In the genomic region with DNA sequence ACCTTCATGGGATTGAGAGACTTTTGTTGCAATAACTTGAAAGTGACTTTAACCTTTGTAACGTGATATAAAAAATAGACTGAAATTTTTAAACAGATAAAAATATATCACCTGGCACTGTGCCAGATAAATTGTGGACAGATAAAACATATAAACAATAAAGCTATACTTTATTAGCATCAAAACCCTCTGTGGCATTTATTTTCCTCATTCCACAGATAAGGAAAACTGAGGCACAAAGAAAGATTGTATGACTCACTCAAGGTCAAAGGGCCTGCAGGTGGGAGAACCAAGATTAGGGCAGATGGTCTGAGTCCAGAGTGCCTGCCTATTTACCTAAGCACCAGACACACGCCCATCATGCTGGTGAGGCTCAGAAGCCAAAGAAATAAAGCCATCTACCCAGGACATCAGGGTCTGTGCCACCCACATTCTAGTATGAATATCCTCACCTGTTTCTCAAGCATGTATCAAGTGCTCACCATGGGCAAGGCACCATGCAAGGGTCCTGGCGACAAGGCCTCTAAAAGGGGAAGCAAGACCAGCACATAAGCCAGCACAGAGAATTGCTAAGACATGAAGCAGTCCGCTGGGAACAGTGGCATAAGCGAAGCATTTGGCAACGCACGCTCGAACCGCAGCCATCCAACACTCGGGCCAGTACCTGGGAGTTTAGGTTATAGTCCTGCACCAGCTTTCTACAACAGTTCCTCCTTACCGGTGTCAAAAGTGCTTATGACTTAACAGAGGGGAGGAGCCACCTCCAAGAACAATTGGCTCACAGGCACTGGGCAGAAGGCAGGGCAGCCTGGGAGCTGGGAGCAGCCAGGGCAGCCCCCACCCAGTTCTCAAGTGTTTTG, we compare ENCODE assay signal across 8 cellular contexts. TPM values are rescaled to one million over a fixed set of nuclear protein-coding genes. Genes with fewer than 3 reads are reported as not detected.
A peak's percentile ranks its signal among the peaks of the same experiment; 100 is the strongest.
DNase-seq lines count a peak whose midpoint lies in the region; ATAC-seq lines count a peak whose summit lies in the region.

No MANE protein-coding gene starts in this region.

- H3K4me1 Mint-ChIP-seq in activated T-cell treated with anti-CD3 and anti-CD28 coated beads, Interleukin-2, amount 50 U/mL, for 4 hours (ENCODE audit: low read depth) = peaks cover 94% of the 10 kb centered on the region

- H3K27me3 Mint-ChIP-seq in activated T-cell treated with anti-CD3 and anti-CD28 coated beads, Interleukin-2, amount 50 U/mL, for 4 hours (ENCODE audit: low read depth) = no peaks in the 10 kb centered on the region

- H3K4me3 Mint-ChIP-seq in activated T-cell treated with anti-CD3 and anti-CD28 coated beads, Interleukin-2, amount 50 U/mL, for 4 hours = peak overlapping the region; percentile 83

- peak; percentile 10 to 27 for ATAC-seq in activated T-cell treated with anti-CD3 and anti-CD28 coated beads, Interleukin-2, amount 50 U/mL, for 4 hours
- peak; percentile 59 for ATAC-seq in Right ventricle myocardium superior (ENCODE audit: poor library complexity)
- ATAC-seq in GM21825 (IDR thresholded peaks at IDR 0.05; ENCODE audit: unreplicated experiment) = no peak

- H3K36me3 Mint-ChIP-seq in activated T-cell treated with anti-CD3 and anti-CD28 coated beads, Interleukin-2, amount 50 U/mL, for 4 hours (ENCODE audit: insufficient read depth) = peaks cover 30% of the 10 kb centered on the region

- H3K9me3 Mint-ChIP-seq in activated T-cell treated with anti-CD3 and anti-CD28 coated beads, Interleukin-2, amount 50 U/mL, for 4 hours = no peaks in the 10 kb centered on the region

- intact Hi-C loops in Right ventricle myocardium superior (cut with DNase I) = no loop called here

- DNase-seq in DMS53 treated with DMSO at 0.1 percent for 48 hours (lab: John Stamatoyannopoulos, UW; ENCODE audit: unreplicated experiment) = peak; percentile 26
- DNase-seq in NCI-H146 treated with DMSO at 0.1 percent for 48 hours (lab: John Stamatoyannopoulos, UW; ENCODE audit: unreplicated experiment) = peak; percentile 24
- no peak for DNase-seq in activated T-cell treated with anti-CD3 and anti-CD28 coated beads, Interleukin-2, amount 50 U/mL, for 4 hours
- DNase-seq in Right ventricle myocardium superior = peak; percentile 64
- DNase-seq in retina = peak; percentile 50
- DNase-seq in NCI-H1105 treated with DMSO at 0.1 percent for 48 hours (lab: John Stamatoyannopoulos, UW) = no peak
- no peak for DNase-seq in activated CD4-positive, alpha-beta T cell treated with anti-CD3 and anti-CD28 coated beads, Interleukin-2, amount 50 U/mL, for 48 hours

RNA-seq across cellular contexts. Expression of gene MYH9, which starts 17.6 kb away (rescaled TPM):
- 100 to 1,000 TPM; 673 to 753 (median 716) TPM for total RNA-seq in activated T-cell treated with anti-CD3 and anti-CD28 coated beads, Interleukin-2, amount 50 U/mL, for 4 hours
- 138 TPM for total RNA-seq in Right ventricle myocardium superior

Comparison
In these comparisons a context has a peak if more than half of its experiments do, and no peak if none do; other contexts are left out.
1. DNase-seq: peak in DMS53 treated with DMSO at 0.1 percent for 48 hours (single experiment), NCI-H146 treated with DMSO at 0.1 percent for 48 hours (single experiment), Right ventricle myocardium superior (single experiment) and retina (single experiment); none in activated T-cell treated with anti-CD3 and anti-CD28 coated beads, Interleukin-2, amount 50 U/mL, for 4 hours (single experiment), NCI-H1105 treated with DMSO at 0.1 percent for 48 hours (single experiment) and activated CD4-positive, alpha-beta T cell treated with anti-CD3 and anti-CD28 coated beads, Interleukin-2, amount 50 U/mL, for 48 hours (0 of 2).